In genomic region chr10:32481606-32482005, GRCh38 we compare ENCODE assay signal across 21 cellular contexts.
"Had no signal": no experiment of that assay in that cellular context is flagged by ENCODE, and none has a peak within 500 bp of the region (broad histone marks: within the 10 kb centered on the region; RNA-seq: fewer than 3 reads in every experiment).

No MANE protein-coding gene starts in this region.

- ATAC-seq: foreskin keratinocyte; gastroesophageal sphincter; heart left ventricle; left cardiac atrium; left lung; left ventricle myocardium superior; lower lobe of right lung; mucosa of descending colon; naive thymus-derived CD4-positive, alpha-beta T cell had no signal

- H3K4me1 ChIP-seq: esophagus muscularis mucosa, foreskin keratinocyte, gastroesophageal sphincter, heart left ventricle, left lung, lower lobe of right lung had no signal

- H3K27me3 ChIP-seq: dorsolateral prefrontal cortex, esophagus muscularis mucosa, foreskin keratinocyte, gastroesophageal sphincter, heart left ventricle, left lung had no signal

- H3K27ac ChIP-seq: coronary artery, dorsolateral prefrontal cortex, esophagus muscularis mucosa, foreskin keratinocyte, gastroesophageal sphincter, heart left ventricle, left lung, lower lobe of right lung had no signal

- DNase-seq: dermis blood vessel endothelial cell; dorsolateral prefrontal cortex; effector CD4-positive, alpha-beta T cell; effector memory CD4-positive, alpha-beta T cell; foreskin keratinocyte; heart left ventricle; hippocampal formation; left cardiac atrium; left lung; left ventricle myocardium superior; lower lobe of right lung; mesenchymal stem cell; mucosa of descending colon; naive thymus-derived CD4-positive, alpha-beta T cell had no signal

- FAIRE-seq: colon, endothelial cell of umbilical vein, islet of Langerhans, keratinocyte had no signal

- H3K4me3 ChIP-seq: coronary artery, dorsolateral prefrontal cortex, esophagus muscularis mucosa, gastroesophageal sphincter, heart left ventricle, left lung, lower lobe of right lung, mucosa of descending colon had no signal
